24 cellular contexts compared by ENCODE assay signal in genomic region chr3:99969133-99969532, GRCh38.
DNase-seq lines count a peak whose midpoint lies in the region; ATAC-seq and TF ChIP-seq lines count a peak whose summit lies in the region.
"Had no signal": no experiment of that assay in that cellular context is flagged by ENCODE, and none has a peak within 500 bp of the region (broad histone marks: within the 10 kb centered on the region; RNA-seq: fewer than 3 reads in every experiment).

No MANE protein-coding gene starts in this region.

- TF ChIP-seq CTCF in HL-60 (IDR thresholded peaks at IDR 0.05; ENCODE audit: insufficient read depth, low read length) (no peak), epithelial cell of esophagus (IDR thresholded peaks at IDR 0.05; ENCODE audit: insufficient read depth, low read depth, low read length, missing control alignments) (no peak), lung (IDR thresholded peaks at IDR 0.05; ENCODE audit: control extremely low read depth, extremely low read depth) (no peak)

- H3K27me3 ChIP-seq in HL-60 (ENCODE audit: insufficient read depth, poor library complexity, severe bottlenecking) (no peaks in the 10 kb centered on the region), lung (ENCODE audit: control insufficient read depth, insufficient read depth) (no peaks in the 10 kb centered on the region)
- H3K27me3 ChIP-seq: dorsolateral prefrontal cortex, Peyer's patch, tibial artery had no signal

- H3K9me3 ChIP-seq in lung (ENCODE audit: control insufficient read depth in 2 of 2, insufficient read depth in 1 of 2, low read length in 1 of 2): no peaks in the 10 kb centered on the region
- H3K9me3 ChIP-seq: Peyer's patch, SK-N-SH, tibial artery had no signal

- peaks cover 0 to 3% of the 10 kb centered on the region in 2 donors for H3K36me3 Mint-ChIP-seq in stimulated activated naive B cell treated with anti-CD40 and anti-IgM and Interleukin-4, amounts not matched to agents 10 μg/mL and 1 μg/mL and 100 μg/mL, for 72 hours

- H3K27me3 Mint-ChIP-seq in stimulated activated naive B cell treated with anti-CD40 and anti-IgM and Interleukin-4, amounts not matched to agents 10 μg/mL and 1 μg/mL and 100 μg/mL, for 72 hours: no peaks in the 10 kb centered on the region
- H3K27me3 Mint-ChIP-seq: activated B cell treated with CpG ODN at 0.5 μM for 24 hours; activated CD8-positive, alpha-beta T cell treated with anti-CD3 and anti-CD28 coated beads for 36 hours; stimulated activated memory B cell treated with anti-CD40 and anti-IgM and Interleukin-4, amounts not matched to agents 10 μg/mL and 1 μg/mL and 100 μg/mL, for 72 hours had no signal

- H3K9me3 Mint-ChIP-seq in stimulated activated naive B cell treated with anti-CD40 and anti-IgM and Interleukin-4, amounts not matched to agents 10 μg/mL and 1 μg/mL and 100 μg/mL, for 72 hours: peaks cover 0 to 1% of the 10 kb centered on the region in 2 donors
- H3K9me3 Mint-ChIP-seq: activated B cell treated with CpG ODN at 0.5 μM for 24 hours; activated CD8-positive, alpha-beta T cell treated with anti-CD3 and anti-CD28 coated beads for 36 hours; activated naive CD4-positive, alpha-beta T cell treated with anti-CD3 and anti-CD28 coated beads for 36 hours; H9; stimulated activated memory B cell treated with anti-CD40 and anti-IgM and Interleukin-4, amounts not matched to agents 10 μg/mL and 1 μg/mL and 100 μg/mL, for 72 hours had no signal

- H3K27ac Mint-ChIP-seq in stimulated activated naive B cell treated with anti-CD40 and anti-IgM and Interleukin-4, amounts not matched to agents 10 μg/mL and 1 μg/mL and 100 μg/mL, for 72 hours: no peak overlapping the region
- H3K27ac Mint-ChIP-seq: activated B cell treated with CpG ODN at 0.5 μM for 24 hours; activated CD8-positive, alpha-beta T cell treated with anti-CD3 and anti-CD28 coated beads for 36 hours; activated naive CD4-positive, alpha-beta T cell treated with anti-CD3 and anti-CD28 coated beads for 36 hours; H9; stimulated activated memory B cell treated with anti-CD40 and anti-IgM and Interleukin-4, amounts not matched to agents 10 μg/mL and 1 μg/mL and 100 μg/mL, for 72 hours had no signal

- H3K4me1 Mint-ChIP-seq in stimulated activated naive B cell treated with anti-CD40 and anti-IgM and Interleukin-4, amounts not matched to agents 10 μg/mL and 1 μg/mL and 100 μg/mL, for 72 hours: peaks cover 7% of the 10 kb centered on the region in 2 donors
- H3K4me1 Mint-ChIP-seq: activated B cell treated with CpG ODN at 0.5 μM for 24 hours, H9 had no signal

- DNase-seq in HL-60 (ENCODE audit: low read depth in 1 of 2, low spot score in 1 of 2) (peak; percentile 38 to 62), NOMO-1 treated with DMSO at 0.1 percent for 48 hours (lab: John Stamatoyannopoulos, UW; ENCODE audit: unreplicated experiment) (peak; percentile 42), epithelial cell of esophagus (ENCODE audit: low read depth) (peak; percentile 85), lung (ENCODE audit: low spot score) (no peak), NCI-H1694 (lab: John Stamatoyannopoulos, UW) (no peak), cerebellar cortex (ENCODE audit: low spot score) (no peak)
- DNase-seq in stimulated activated naive B cell treated with anti-CD40 and anti-IgM and Interleukin-4, amounts not matched to agents 10 μg/mL and 1 μg/mL and 100 μg/mL, for 72 hours: no peak
- DNase-seq: activated B cell treated with CpG ODN at 0.5 μM for 24 hours; activated CD8-positive, alpha-beta T cell treated with anti-CD3 and anti-CD28 coated beads for 36 hours; activated naive CD4-positive, alpha-beta T cell treated with anti-CD3 and anti-CD28 coated beads for 36 hours; anterior cingulate cortex; central memory CD4-positive, alpha-beta T cell; DMS79; dorsolateral prefrontal cortex; H9; midbrain; NCI-H146; NCI-H2227 treated with DMSO at 0.1 percent for 48 hours; NCI-H82; Peyer's patch; posterior cingulate gyrus; SK-N-SH; tibial artery had no signal

- peaks cover 3 to 7% of the 10 kb centered on the region in 2 donors for H3K4me1 ChIP-seq in lung (ENCODE audit: control insufficient read depth in 2 of 2, insufficient read depth in 2 of 2, low read length in 2 of 2)
- H3K4me1 ChIP-seq: Peyer's patch had no signal

- peak; percentile 32 for ATAC-seq in lung (ENCODE audit: insufficient read depth, low FRiP score)
- ATAC-seq in stimulated activated naive B cell treated with anti-CD40 and anti-IgM and Interleukin-4, amounts not matched to agents 10 μg/mL and 1 μg/mL and 100 μg/mL, for 72 hours (replicated peaks): no peak
- ATAC-seq: activated CD8-positive, alpha-beta T cell treated with anti-CD3 and anti-CD28 coated beads for 36 hours; stimulated activated memory B cell treated with anti-CD40 and anti-IgM and Interleukin-4, amounts not matched to agents 10 μg/mL and 1 μg/mL and 100 μg/mL, for 72 hours had no signal

- H3K4me3 ChIP-seq in HL-60 (replicated peaks; ENCODE audit: insufficient read depth, low read length) (no peak overlapping the region), epithelial cell of esophagus (ENCODE audit: low read length) (no peak overlapping the region), lung (no peak overlapping the region)
- H3K4me3 ChIP-seq: dorsolateral prefrontal cortex, Peyer's patch, tibial artery had no signal

- WGBS in lung, 2 donors: 55 to 70% methylated on average over 3 of the region's 3 CpGs

- no peak overlapping the region for H3K4me3 Mint-ChIP-seq in stimulated activated naive B cell treated with anti-CD40 and anti-IgM and Interleukin-4, amounts not matched to agents 10 μg/mL and 1 μg/mL and 100 μg/mL, for 72 hours
- H3K4me3 Mint-ChIP-seq: activated B cell treated with CpG ODN at 0.5 μM for 24 hours; activated CD8-positive, alpha-beta T cell treated with anti-CD3 and anti-CD28 coated beads for 36 hours; activated naive CD4-positive, alpha-beta T cell treated with anti-CD3 and anti-CD28 coated beads for 36 hours; H9; stimulated activated memory B cell treated with anti-CD40 and anti-IgM and Interleukin-4, amounts not matched to agents 10 μg/mL and 1 μg/mL and 100 μg/mL, for 72 hours had no signal

- no peak overlapping the region for H3K27ac ChIP-seq in HL-60 (replicated peaks)
- H3K27ac ChIP-seq in lung (ENCODE audit: low read depth in 1 of 2, low read length in 1 of 2): no peak overlapping the region
- H3K27ac ChIP-seq: dorsolateral prefrontal cortex, Peyer's patch, tibial artery had no signal

- no peaks in the 10 kb centered on the region for H3K36me3 ChIP-seq in lung (ENCODE audit: control insufficient read depth in 2 of 2, insufficient read depth in 2 of 2, low read length in 2 of 2)
- H3K36me3 ChIP-seq: Peyer's patch, tibial artery had no signal

Comparison
In these comparisons a context has a peak if more than half of its experiments do, and no peak if none do; other contexts are left out.
1. DNase-seq: peak in HL-60 (2 of 2), NOMO-1 treated with DMSO at 0.1 percent for 48 hours (single experiment) and epithelial cell of esophagus (single experiment); none in lung (single experiment), NCI-H1694 (single experiment), stimulated activated naive B cell treated with anti-CD40 and anti-IgM and Interleukin-4, amounts not matched to agents 10 μg/mL and 1 μg/mL and 100 μg/mL, for 72 hours (single experiment) and cerebellar cortex (single experiment).